Comparison of ENCODE assay signal across 19 cellular contexts in genomic region chr6:139895205-139895793, GRCh38.
DNase-seq lines count a peak whose midpoint lies in the region; ATAC-seq and TF ChIP-seq lines count a peak whose summit lies in the region.
"Had no signal": no experiment of that assay in that cellular context is flagged by ENCODE, and none has a peak within 500 bp of the region (broad histone marks: within the 10 kb centered on the region; RNA-seq: fewer than 3 reads in every experiment).

No MANE protein-coding gene starts in this region.

- H3K4me3 ChIP-seq in AG10803 (ENCODE audit: low read length) (no peak overlapping the region), choroid plexus epithelial cell (ENCODE audit: low read depth, low read length) (no peak overlapping the region), lower leg skin (ENCODE audit: low read depth, poor library complexity, severe bottlenecking) (no peak overlapping the region)
- no peak overlapping the region for H3K4me3 ChIP-seq in Jurkat, Clone E6-1 (ENCODE audit: low read length)
- H3K4me3 ChIP-seq: left lung had no signal

- TF ChIP-seq POLR2A in lower leg skin (IDR thresholded peaks at IDR 0.05), result no peak

- 76 to 78% methylated on average over 1 of the region's 1 CpG for WGBS in lower leg skin, 2 donors

- DNase-seq in AG10803 (ENCODE audit: low read depth), result no peak
- peak; percentile 1 for DNase-seq in Jurkat, Clone E6-1 (ENCODE audit: low read depth, low spot score)
- peak; percentile 35 for DNase-seq in choroid plexus epithelial cell (ENCODE audit: low read depth)
- DNase-seq in mesothelial cell of epicardium (ENCODE audit: low spot score in 2 of 2, unreplicated experiment in 2 of 2), result no peak
- no peak for DNase-seq in left colon
- DNase-seq in lower leg skin (ENCODE audit: low spot score in 2 of 2), result no peak
- DNase-seq in SKM-1 treated with dmso at 0.1 percent for 144 hours (lab: John Stamatoyannopoulos, UW; ENCODE audit: unreplicated experiment), result no peak
- DNase-seq in activated CD8-positive, alpha-beta memory T cell treated with anti-CD3 and anti-CD28 coated beads, Interleukin-2, amount 10 ng/mL, durations not matched to agents 7 days and 5 days, result no peak
- DNase-seq: activated B cell treated with CpG ODN at 0.5 μM for 24 hours; activated CD8-positive, alpha-beta T cell treated with anti-CD3 and anti-CD28 coated beads, Interleukin-2, amount 10 ng/mL, durations not matched to agents 7 days and 5 days; activated T-cell treated with anti-CD3 and anti-CD28 coated beads, Interleukin-2, amount 50 U/mL, for 48 hours; AML-193; COR-L47; cortex of kidney; left lung; NCI-H1436; NCI-H2171; NCI-H526 treated with DMSO at 0.1 percent for 48 hours had no signal

- no peak overlapping the region for H3K4me3 Mint-ChIP-seq in mesothelial cell of epicardium
- no peak overlapping the region for H3K4me3 Mint-ChIP-seq in activated CD8-positive, alpha-beta memory T cell treated with anti-CD3 and anti-CD28 coated beads, Interleukin-2, amount 10 ng/mL, durations not matched to agents 7 days and 5 days
- H3K4me3 Mint-ChIP-seq: activated B cell treated with CpG ODN at 0.5 μM for 24 hours; activated CD8-positive, alpha-beta T cell treated with anti-CD3 and anti-CD28 coated beads, Interleukin-2, amount 10 ng/mL, durations not matched to agents 7 days and 5 days; activated naive CD4-positive, alpha-beta T cell treated with anti-CD3 and anti-CD28 coated beads, Interleukin-2, amount 50 U/mL, for 24 hours had no signal

- ATAC-seq in left colon, result no peak
- ATAC-seq in activated CD8-positive, alpha-beta memory T cell treated with anti-CD3 and anti-CD28 coated beads, Interleukin-2, amount 10 ng/mL, durations not matched to agents 7 days and 5 days, result no peak
- ATAC-seq: activated CD8-positive, alpha-beta T cell treated with anti-CD3 and anti-CD28 coated beads, Interleukin-2, amount 10 ng/mL, durations not matched to agents 7 days and 5 days; left lung had no signal

- H3K4me1 Mint-ChIP-seq in mesothelial cell of epicardium, result no peaks in the 10 kb centered on the region
- H3K4me1 Mint-ChIP-seq in activated CD8-positive, alpha-beta memory T cell treated with anti-CD3 and anti-CD28 coated beads, Interleukin-2, amount 10 ng/mL, durations not matched to agents 7 days and 5 days, result no peaks in the 10 kb centered on the region
- H3K4me1 Mint-ChIP-seq: activated B cell treated with CpG ODN at 0.5 μM for 24 hours; activated naive CD4-positive, alpha-beta T cell treated with anti-CD3 and anti-CD28 coated beads, Interleukin-2, amount 50 U/mL, for 24 hours had no signal

- no peaks in the 10 kb centered on the region for H3K27me3 Mint-ChIP-seq in mesothelial cell of epicardium (ENCODE audit: low read depth)
- no peaks in the 10 kb centered on the region for H3K27me3 Mint-ChIP-seq in activated CD8-positive, alpha-beta memory T cell treated with anti-CD3 and anti-CD28 coated beads, Interleukin-2, amount 10 ng/mL, durations not matched to agents 7 days and 5 days
- H3K27me3 Mint-ChIP-seq: activated naive CD4-positive, alpha-beta T cell treated with anti-CD3 and anti-CD28 coated beads, Interleukin-2, amount 50 U/mL, for 24 hours had no signal

- intact Hi-C loops in left colon (cut with DNase I, micrococcal nuclease) (no loop called here), lower leg skin (cut with DNase I; ENCODE audit: low total_unique reads) (no loop called here)

- CTCF ChIA-PET in activated CD8-positive, alpha-beta memory T cell treated with anti-CD3 and anti-CD28 coated beads, Interleukin-2, amount 10 ng/mL, durations not matched to agents 7 days and 5 days (lab: Charles Lee), result interaction anchor here (1.0 to 1.2 kb wide), 2 partner anchors 523 to 525 kb away, joined by 3 read pairs; no protein-coding TSS in a partner anchor

- no peak overlapping the region for H3K27ac Mint-ChIP-seq in mesothelial cell of epicardium
- H3K27ac Mint-ChIP-seq in activated CD8-positive, alpha-beta memory T cell treated with anti-CD3 and anti-CD28 coated beads, Interleukin-2, amount 10 ng/mL, durations not matched to agents 7 days and 5 days, result no peak overlapping the region
- H3K27ac Mint-ChIP-seq: activated B cell treated with CpG ODN at 0.5 μM for 24 hours; activated CD8-positive, alpha-beta T cell treated with anti-CD3 and anti-CD28 coated beads, Interleukin-2, amount 10 ng/mL, durations not matched to agents 7 days and 5 days; activated naive CD4-positive, alpha-beta T cell treated with anti-CD3 and anti-CD28 coated beads, Interleukin-2, amount 50 U/mL, for 24 hours had no signal

- H3K36me3 Mint-ChIP-seq in mesothelial cell of epicardium, result no peaks in the 10 kb centered on the region
- H3K36me3 Mint-ChIP-seq in activated CD8-positive, alpha-beta memory T cell treated with anti-CD3 and anti-CD28 coated beads, Interleukin-2, amount 10 ng/mL, durations not matched to agents 7 days and 5 days, result no peaks in the 10 kb centered on the region
- H3K36me3 Mint-ChIP-seq: activated naive CD4-positive, alpha-beta T cell treated with anti-CD3 and anti-CD28 coated beads, Interleukin-2, amount 50 U/mL, for 24 hours had no signal

- TF ChIP-seq CTCF in AG10803 (conservative IDR thresholded peaks at IDR 0.05; ENCODE audit: low read length) (peak; percentile 19; the same call in 1 of the 2 replicates), choroid plexus epithelial cell (conservative IDR thresholded peaks at IDR 0.05; ENCODE audit: low read depth, low read length) (no peak), mesothelial cell of epicardium (IDR thresholded peaks at IDR 0.05; ENCODE audit: unreplicated experiment) (peak; percentile 11), lower leg skin (IDR thresholded peaks at IDR 0.05) (no peak)

- H3K9me3 Mint-ChIP-seq in mesothelial cell of epicardium, result peaks cover 3% of the 10 kb centered on the region
- H3K9me3 Mint-ChIP-seq in activated CD8-positive, alpha-beta memory T cell treated with anti-CD3 and anti-CD28 coated beads, Interleukin-2, amount 10 ng/mL, durations not matched to agents 7 days and 5 days (ENCODE audit: low read depth), result peaks cover 2% of the 10 kb centered on the region
- H3K9me3 Mint-ChIP-seq: activated B cell treated with CpG ODN at 0.5 μM for 24 hours; activated naive CD4-positive, alpha-beta T cell treated with anti-CD3 and anti-CD28 coated beads, Interleukin-2, amount 50 U/mL, for 24 hours had no signal

Comparison
In these comparisons a context has a peak if more than half of its experiments do, and no peak if none do; other contexts are left out.
1. DNase-seq: peak in Jurkat, Clone E6-1 (single experiment) and choroid plexus epithelial cell (single experiment); none in AG10803 (single experiment), mesothelial cell of epicardium (0 of 2), left colon (0 of 2), lower leg skin (0 of 2), SKM-1 treated with dmso at 0.1 percent for 144 hours (single experiment) and activated CD8-positive, alpha-beta memory T cell treated with anti-CD3 and anti-CD28 coated beads, Interleukin-2, amount 10 ng/mL, durations not matched to agents 7 days and 5 days (single experiment).
2. CTCF ChIP-seq: peak in AG10803 (single experiment) and mesothelial cell of epicardium (single experiment); none in choroid plexus epithelial cell (single experiment) and lower leg skin (0 of 3).